In the genomic region with DNA sequence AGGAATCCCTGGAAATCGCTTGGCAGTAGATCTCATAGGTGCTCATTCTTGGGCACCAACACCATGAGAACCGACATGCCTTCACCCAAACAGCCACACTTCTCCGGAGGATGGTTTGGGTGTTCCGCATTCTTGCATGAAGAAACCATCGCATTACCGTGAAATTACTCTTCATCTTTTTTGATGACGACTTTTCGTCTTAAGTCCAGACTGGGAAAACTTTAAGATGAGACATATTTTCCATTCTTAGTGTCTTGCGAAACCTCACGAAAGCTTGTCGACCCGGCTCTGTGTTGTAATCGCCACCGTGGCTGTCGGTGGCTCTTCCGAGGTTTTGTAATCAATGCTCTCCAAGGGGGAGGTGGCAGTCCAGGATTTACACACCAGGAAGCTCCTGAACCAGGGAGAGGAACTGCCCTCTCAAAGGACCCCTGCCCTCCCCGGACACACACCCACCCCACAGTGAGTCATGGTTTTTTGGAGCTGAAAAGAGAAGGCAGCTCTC, we compare ENCODE assay signal across 8 cellular contexts. TPM values are rescaled to one million over a fixed set of nuclear protein-coding genes. Genes with fewer than 3 reads are reported as not detected.
DNase-seq lines count a peak whose midpoint lies in the region; ATAC-seq and TF ChIP-seq lines count a peak whose summit lies in the region.

No MANE protein-coding gene starts in this region.

- peaks cover 27% of the 10 kb centered on the region for H3K4me1 ChIP-seq in DND-41 (ENCODE audit: insufficient read depth, low read length)
- H3K4me1 ChIP-seq in naive thymus-derived CD4-positive, alpha-beta T cell (ENCODE audit: control insufficient read depth in 2 of 2, insufficient read depth in 2 of 2, low read length in 2 of 2) = peaks cover 18 to 20% of the 10 kb centered on the region in 2 donors

- intact Hi-C loops in naive thymus-derived CD4-positive, alpha-beta T cell (cut with micrococcal nuclease) = loop anchor here (2.0 to 10.0 kb wide), 3 partner anchors 29 to 1227 kb away; partner anchors contain the start of gene EIF3D (in 1 of the 2)

- 0 out of 2 replicates have a peak, but pooled peaks cover 3% of the 10 kb centered on the region for H4K20me1 ChIP-seq in DND-41 (ENCODE audit: insufficient read depth, low read length)

- no peak for ATAC-seq in DND-41 (ENCODE audit: insufficient read depth, low read depth)
- ATAC-seq in naive thymus-derived CD4-positive, alpha-beta T cell = no peak
- ATAC-seq in GM18861 (IDR thresholded peaks at IDR 0.05; ENCODE audit: unreplicated experiment) = no peak

- CTCF ChIA-PET in naive thymus-derived CD4-positive, alpha-beta T cell (lab: Charles Lee) = interaction anchor here (0.7 kb wide), 1 partner anchor 50 kb away, joined by 3 read pairs; no protein-coding TSS in a partner anchor

- H3K4me1 Mint-ChIP-seq in chondrocyte (ENCODE audit: low read depth) = peaks cover 33% of the 10 kb centered on the region
- peaks cover 18 to 65% (median 52%) of the 10 kb centered on the region in 7 donors for H3K4me1 Mint-ChIP-seq in naive thymus-derived CD4-positive, alpha-beta T cell

- TF ChIP-seq CTCF in DND-41 (IDR thresholded peaks at IDR 0.05; ENCODE audit: borderline replicate concordance, extremely low read depth, low read length, poor library complexity, severe bottlenecking) (no peak), chondrocyte (IDR thresholded peaks at IDR 0.05) (no peak)

- no peaks in the 10 kb centered on the region for H3K36me3 Mint-ChIP-seq in chondrocyte (ENCODE audit: low read depth)
- peaks cover 0 to 14% (median 3%) of the 10 kb centered on the region in 5 donors for H3K36me3 Mint-ChIP-seq in naive thymus-derived CD4-positive, alpha-beta T cell

- peak overlapping the region; percentile 81 for H3K4me3 Mint-ChIP-seq in chondrocyte (ENCODE audit: unreplicated experiment)
- H3K4me3 Mint-ChIP-seq in naive thymus-derived CD4-positive, alpha-beta T cell = peak overlapping the region; percentile 73 to 99 (median 93)

- peak overlapping the region in 1 of 2 experiments; percentile 68; a peak in 1 of 4 replicates for H3K4me3 ChIP-seq in DND-41 (ENCODE audit: low read depth in 1 of 2, low read length in 2 of 2)
- H3K4me3 ChIP-seq in naive thymus-derived CD4-positive, alpha-beta T cell (ENCODE audit: low read length) = no peak overlapping the region

- no peak overlapping the region for H2AFZ ChIP-seq in DND-41 (ENCODE audit: low read depth, low read length)

- POLR2A ChIA-PET in naive thymus-derived CD4-positive, alpha-beta T cell (lab: Charles Lee) = interaction anchor here (0.6 kb wide), 1 partner anchor 19 kb away, joined by 3 read pairs; no protein-coding TSS in a partner anchor

- H3K79me2 ChIP-seq in DND-41 (ENCODE audit: insufficient read depth, low read length) = peaks cover 23% of the 10 kb centered on the region

- H3K27ac ChIP-seq in DND-41 (ENCODE audit: low read length) = no peak overlapping the region
- H3K27ac ChIP-seq in naive thymus-derived CD4-positive, alpha-beta T cell (ENCODE audit: low read depth, low read length) = no peak overlapping the region

- no peak overlapping the region for H3K9ac ChIP-seq in DND-41 (ENCODE audit: low read depth, low read length)

- H3K4me2 ChIP-seq in DND-41 (ENCODE audit: insufficient read depth, low read length) = peak overlapping the region; percentile 96; the same call in 1 of the 2 replicates

- H3K9me3 Mint-ChIP-seq in chondrocyte (ENCODE audit: low read depth) = no peaks in the 10 kb centered on the region
- no peaks in the 10 kb centered on the region for H3K9me3 Mint-ChIP-seq in naive thymus-derived CD4-positive, alpha-beta T cell

- H3K27me3 ChIP-seq in DND-41 (ENCODE audit: insufficient read depth, low read length, poor library complexity) = no peaks in the 10 kb centered on the region
- no peaks in the 10 kb centered on the region for H3K27me3 ChIP-seq in naive thymus-derived CD4-positive, alpha-beta T cell (ENCODE audit: control insufficient read depth in 2 of 2, insufficient read depth in 2 of 2, low read length in 2 of 2)

- peaks cover 10% of the 10 kb centered on the region for H3K36me3 ChIP-seq in DND-41 (ENCODE audit: insufficient read depth, low read length)
- peaks cover 0 to 8% (median 0%) of the 10 kb centered on the region in 3 experiments for H3K36me3 ChIP-seq in naive thymus-derived CD4-positive, alpha-beta T cell (ENCODE audit: control insufficient read depth in 2 of 3, insufficient read depth in 3 of 3, low read length in 3 of 3)

- peak overlapping the region; percentile 97 for H3K27ac Mint-ChIP-seq in chondrocyte (ENCODE audit: unreplicated experiment)
- H3K27ac Mint-ChIP-seq in naive thymus-derived CD4-positive, alpha-beta T cell = peak overlapping the region; percentile 52 to 100 (median 94)

- H3K27me3 Mint-ChIP-seq in chondrocyte (ENCODE audit: low read depth) = no peaks in the 10 kb centered on the region
- H3K27me3 Mint-ChIP-seq in naive thymus-derived CD4-positive, alpha-beta T cell = no peaks in the 10 kb centered on the region

- no peaks in the 10 kb centered on the region for H3K9me3 ChIP-seq in DND-41 (ENCODE audit: insufficient read depth, low read length, severe bottlenecking)
- no peaks in the 10 kb centered on the region for H3K9me3 ChIP-seq in naive thymus-derived CD4-positive, alpha-beta T cell (ENCODE audit: control insufficient read depth in 2 of 3, low read length in 3 of 3)

- DNase-seq in DND-41 (no peak), NOMO-1 treated with dmso at 0.1 percent for 144 hours (lab: John Stamatoyannopoulos, UW; ENCODE audit: unreplicated experiment) (peak; percentile 89), chondrocyte (ENCODE audit: low spot score) (no peak), NCI-H69 (lab: John Stamatoyannopoulos, UW) (no peak), NCI-H1048 (lab: John Stamatoyannopoulos, UW) (no peak), iPS-NIHi11 (ENCODE audit: low spot score) (no peak)
- no peak for DNase-seq in naive thymus-derived CD4-positive, alpha-beta T cell

RNA-seq across cellular contexts. Expression of gene TOM1, which starts 1.7 kb away (rescaled TPM):
- total RNA-seq in chondrocyte = 40.3 to 52.8 TPM (median 47.9 TPM) in 3 replicates
- total RNA-seq in naive thymus-derived CD4-positive, alpha-beta T cell = 100 to 1,000 TPM in 2 of 5 experiments, 10 to 100 TPM in 3; 36.5 to 225 (median 62.1) TPM
- polyA plus RNA-seq in naive thymus-derived CD4-positive, alpha-beta T cell = 10 to 100 TPM; 32.3 to 45.6 TPM

RNA-seq across cellular contexts. Expression of gene HMGXB4, which starts 44.1 kb away (rescaled TPM):
- total RNA-seq in chondrocyte = 18.0 to 22.1 TPM (median 18.9 TPM) in 3 replicates
- 10 to 100 TPM; 23.3 to 39.1 (median 32.2) TPM for total RNA-seq in naive thymus-derived CD4-positive, alpha-beta T cell
- polyA plus RNA-seq in naive thymus-derived CD4-positive, alpha-beta T cell = 10 to 100 TPM; 12.2 to 12.8 TPM
